In genomic region chr15:73110246-73110645, GRCh38 we compare ENCODE assay signal across 15 cellular contexts. TPM values are rescaled to one million over a fixed set of nuclear protein-coding genes. Genes with fewer than 3 reads are reported as not detected.
A peak's percentile ranks its signal among the peaks of the same experiment; 100 is the strongest.
DNase-seq lines count a peak whose midpoint lies in the region; ATAC-seq, FAIRE-seq and TF ChIP-seq lines count a peak whose summit lies in the region.
"Had no signal": no experiment of that assay in that cellular context is flagged by ENCODE, and none has a peak within 500 bp of the region (broad histone marks: within the 10 kb centered on the region; RNA-seq: fewer than 3 reads in every experiment).

No MANE protein-coding gene starts in this region.

- H3K4me3 ChIP-seq in hepatocyte (peak overlapping the region; percentile 9), mucosa of rectum (ENCODE audit: low read length in 2 of 2) (peak overlapping the region; percentile 32 to 46), smooth muscle cell (peak overlapping the region; percentile 11)
- H3K4me3 ChIP-seq: BLaER1 treated with 17β-estradiol and CSF1 and Interleukin-3, amounts not matched to agents 10 nM and 100 nM had no signal

- H3K27me3 ChIP-seq in hepatocyte = no peaks in the 10 kb centered on the region
- H3K27me3 ChIP-seq in mucosa of rectum (ENCODE audit: control insufficient read depth in 2 of 2, insufficient read depth in 2 of 2, low read length in 2 of 2) = no peaks in the 10 kb centered on the region
- no peaks in the 10 kb centered on the region for H3K27me3 ChIP-seq in smooth muscle cell (ENCODE audit: low read depth)
- H3K27me3 ChIP-seq: BLaER1 treated with 17β-estradiol and CSF1 and Interleukin-3, amounts not matched to agents 10 nM and 100 nM had no signal

- TF ChIP-seq CTCF in hepatocyte (IDR thresholded peaks at IDR 0.05; ENCODE audit: poor library complexity) (no peak), smooth muscle cell (IDR thresholded peaks at IDR 0.05; ENCODE audit: borderline replicate concordance, insufficient read depth, poor library complexity, severe bottlenecking) (no peak), GM13977 (IDR thresholded peaks at IDR 0.05; ENCODE audit: extremely low read depth, insufficient read depth, missing control alignments) (no peak)

- H3K79me2 ChIP-seq in hepatocyte (peaks cover 72% of the 10 kb centered on the region), smooth muscle cell (ENCODE audit: low read depth) (no peaks in the 10 kb centered on the region)

- H3K4me1 ChIP-seq in hepatocyte (ENCODE audit: insufficient read depth) (peaks cover 14% of the 10 kb centered on the region), mucosa of rectum (ENCODE audit: control insufficient read depth in 2 of 2, insufficient read depth in 2 of 2, low read length in 2 of 2) (peaks cover 15 to 17% of the 10 kb centered on the region in 2 donors), smooth muscle cell (ENCODE audit: low read depth) (no peaks in the 10 kb centered on the region)

- H3K9ac ChIP-seq in mucosa of rectum (ENCODE audit: low read depth in 1 of 2, low read length in 2 of 2) (no peak overlapping the region), smooth muscle cell (ENCODE audit: low read depth) (no peak overlapping the region)
- H3K9ac ChIP-seq: BLaER1 treated with 17β-estradiol and CSF1 and Interleukin-3, amounts not matched to agents 10 nM and 100 nM had no signal

- no peaks in the 10 kb centered on the region for H3K9me2 ChIP-seq in hepatocyte (replicated peaks; ENCODE audit: insufficient read depth)

- no peaks in the 10 kb centered on the region for H3K27me3 Mint-ChIP-seq in effector memory CD8-positive, alpha-beta T cell
- peaks cover 19% of the 10 kb centered on the region for H3K27me3 Mint-ChIP-seq in activated T-helper 2 cell treated with anti-CD3 and anti-CD28 coated beads, Interferon-gamma antibody, Interleukin-2, Interleukin-4, amounts not matched to agents 10 μg/mL and 5 μg/mL and 100 μg/mL, durations not matched to agents 14 hours and 24 hours and 36 hours (ENCODE audit: low read depth)

- intact Hi-C loops in activated T-helper 2 cell treated with anti-CD3 and anti-CD28 coated beads, Interferon-gamma antibody, Interleukin-2, Interleukin-4, amounts not matched to agents 10 μg/mL and 5 μg/mL and 100 μg/mL, durations not matched to agents 14 hours and 24 hours and 36 hours (cut with micrococcal nuclease) = no loop called here

- peak; percentile 71 for FAIRE-seq in colon (lab: Jason Lieb, UNC)
- FAIRE-seq: GM18507, H54, HepG2 had no signal

- H4K20me1 ChIP-seq in hepatocyte (ENCODE audit: insufficient read depth, poor library complexity, severe bottlenecking) = no peaks in the 10 kb centered on the region
- peaks cover 8% of the 10 kb centered on the region for H4K20me1 ChIP-seq in smooth muscle cell (ENCODE audit: low read depth)
- H4K20me1 ChIP-seq: BLaER1 treated with 17β-estradiol and CSF1 and Interleukin-3, amounts not matched to agents 10 nM and 100 nM had no signal

- no peaks in the 10 kb centered on the region for H3K9me3 Mint-ChIP-seq in effector memory CD8-positive, alpha-beta T cell
- H3K9me3 Mint-ChIP-seq in activated T-helper 2 cell treated with anti-CD3 and anti-CD28 coated beads, Interferon-gamma antibody, Interleukin-2, Interleukin-4, amounts not matched to agents 10 μg/mL and 5 μg/mL and 100 μg/mL, durations not matched to agents 14 hours and 24 hours and 36 hours = no peaks in the 10 kb centered on the region

- no peak overlapping the region for H3K27ac Mint-ChIP-seq in effector memory CD8-positive, alpha-beta T cell
- H3K27ac Mint-ChIP-seq in activated T-helper 2 cell treated with anti-CD3 and anti-CD28 coated beads, Interferon-gamma antibody, Interleukin-2, Interleukin-4, amounts not matched to agents 10 μg/mL and 5 μg/mL and 100 μg/mL, durations not matched to agents 14 hours and 24 hours and 36 hours = no peak overlapping the region
- H3K27ac Mint-ChIP-seq: CD4-positive, CD25-positive, alpha-beta regulatory T cell had no signal

- WGBS in hepatocyte (ENCODE audit: low lambda C conversion rate, missing lambda C conversion rate) = 57% methylated on average over 1 of the region's 1 CpG
- WGBS in smooth muscle cell (ENCODE audit: low lambda C conversion rate) = 94% methylated on average over 1 of the region's 1 CpG

- DNase-seq in hepatocyte (ENCODE audit: low spot score) = no peak
- DNase-seq in smooth muscle cell (lab: John Stamatoyannopoulos, UW; ENCODE audit: unreplicated experiment) = no peak
- DNase-seq in effector memory CD8-positive, alpha-beta T cell = no peak
- DNase-seq in anterior cingulate cortex (lab: John Stamatoyannopoulos, UW) = no peak
- DNase-seq in activated T-helper 2 cell treated with anti-CD3 and anti-CD28 coated beads, Interferon-gamma antibody, Interleukin-2, Interleukin-4, amounts not matched to agents 10 μg/mL and 5 μg/mL and 100 μg/mL, durations not matched to agents 14 hours and 24 hours and 36 hours (ENCODE audit: low spot score) = no peak
- no peak for DNase-seq in GM13977 (ENCODE audit: low spot score)
- DNase-seq: ACHN; CD4-positive, CD25-positive, alpha-beta regulatory T cell had no signal

- H3K4me3 Mint-ChIP-seq in effector memory CD8-positive, alpha-beta T cell = no peak overlapping the region
- no peak overlapping the region for H3K4me3 Mint-ChIP-seq in activated T-helper 2 cell treated with anti-CD3 and anti-CD28 coated beads, Interferon-gamma antibody, Interleukin-2, Interleukin-4, amounts not matched to agents 10 μg/mL and 5 μg/mL and 100 μg/mL, durations not matched to agents 14 hours and 24 hours and 36 hours (ENCODE audit: low read depth)
- H3K4me3 Mint-ChIP-seq: CD4-positive, CD25-positive, alpha-beta regulatory T cell had no signal

- no peaks in the 10 kb centered on the region for H3F3A ChIP-seq in smooth muscle cell (ENCODE audit: low read depth)

- H3K27ac ChIP-seq in hepatocyte = peak overlapping the region; percentile 92
- no peak overlapping the region for H3K27ac ChIP-seq in mucosa of rectum (ENCODE audit: low read depth in 2 of 2, low read length in 2 of 2)
- no peak overlapping the region for H3K27ac ChIP-seq in smooth muscle cell (ENCODE audit: low read depth)
- H3K27ac ChIP-seq: BLaER1 treated with 17β-estradiol and CSF1 and Interleukin-3, amounts not matched to agents 10 nM and 100 nM had no signal

- H3K36me3 Mint-ChIP-seq in effector memory CD8-positive, alpha-beta T cell (ENCODE audit: insufficient read depth) = no peaks in the 10 kb centered on the region
- H3K36me3 Mint-ChIP-seq in activated T-helper 2 cell treated with anti-CD3 and anti-CD28 coated beads, Interferon-gamma antibody, Interleukin-2, Interleukin-4, amounts not matched to agents 10 μg/mL and 5 μg/mL and 100 μg/mL, durations not matched to agents 14 hours and 24 hours and 36 hours (ENCODE audit: low read depth) = no peaks in the 10 kb centered on the region
- H3K36me3 Mint-ChIP-seq: CD4-positive, CD25-positive, alpha-beta regulatory T cell had no signal

- in situ Hi-C loops in GM13977 (cut with MboI; ENCODE audit: low pct_unique_long_range_greater_than_20kb, low sequenced_read_pairs, unreplicated experiment) = no loop called here

- no peaks in the 10 kb centered on the region for H3K36me3 ChIP-seq in hepatocyte (replicated peaks; ENCODE audit: insufficient read depth, low read depth)
- no peaks in the 10 kb centered on the region for H3K36me3 ChIP-seq in mucosa of rectum (ENCODE audit: control insufficient read depth in 2 of 2, insufficient read depth in 2 of 2, low read length in 2 of 2)
- no peaks in the 10 kb centered on the region for H3K36me3 ChIP-seq in smooth muscle cell (ENCODE audit: low read depth)
- H3K36me3 ChIP-seq: BLaER1 treated with 17β-estradiol and CSF1 and Interleukin-3, amounts not matched to agents 10 nM and 100 nM had no signal

- ATAC-seq in effector memory CD8-positive, alpha-beta T cell (replicated peaks) = no peak
- ATAC-seq: HCT116, HepG2 had no signal

- peak overlapping the region; percentile 71 for H3K4me2 ChIP-seq in hepatocyte
- H3K4me2 ChIP-seq in smooth muscle cell = no peak overlapping the region
- H3K4me2 ChIP-seq: BLaER1 treated with 17β-estradiol and CSF1 and Interleukin-3, amounts not matched to agents 10 nM and 100 nM had no signal

- peaks cover 2 to 3% of the 10 kb centered on the region in 2 donors for H3K4me1 Mint-ChIP-seq in effector memory CD8-positive, alpha-beta T cell (ENCODE audit: low read depth in 2 of 2)
- no peaks in the 10 kb centered on the region for H3K4me1 Mint-ChIP-seq in activated T-helper 2 cell treated with anti-CD3 and anti-CD28 coated beads, Interferon-gamma antibody, Interleukin-2, Interleukin-4, amounts not matched to agents 10 μg/mL and 5 μg/mL and 100 μg/mL, durations not matched to agents 14 hours and 24 hours and 36 hours (ENCODE audit: low read depth)
- H3K4me1 Mint-ChIP-seq: CD4-positive, CD25-positive, alpha-beta regulatory T cell had no signal

- no peaks in the 10 kb centered on the region for H3K9me3 ChIP-seq in hepatocyte (ENCODE audit: low read depth)
- H3K9me3 ChIP-seq in mucosa of rectum (ENCODE audit: control insufficient read depth in 2 of 2, low read length in 2 of 2) = no peaks in the 10 kb centered on the region
- no peaks in the 10 kb centered on the region for H3K9me3 ChIP-seq in smooth muscle cell (replicated peaks; ENCODE audit: low read depth)
- H3K9me3 ChIP-seq: BLaER1 treated with 17β-estradiol and CSF1 and Interleukin-3, amounts not matched to agents 10 nM and 100 nM had no signal

- H2AFZ ChIP-seq in hepatocyte (peak overlapping the region; percentile 38), smooth muscle cell (ENCODE audit: low read depth) (no peak overlapping the region)

RNA-seq across cellular contexts. Expression of gene NEO1, which starts 58.0 kb away (rescaled TPM):
- total RNA-seq in hepatocyte = 52.8 and 64.0 TPM in 2 replicates
- polyA plus RNA-seq in hepatocyte = 32.2 and 39.1 TPM in 2 replicates
- 20.9 and 21.8 TPM in 2 replicates for total RNA-seq in smooth muscle cell
- 4.9 and 7.1 TPM in 2 replicates for polyA plus RNA-seq in smooth muscle cell
- total RNA-seq in activated T-helper 2 cell treated with anti-CD3 and anti-CD28 coated beads, Interferon-gamma antibody, Interleukin-2, Interleukin-4, amounts not matched to agents 10 μg/mL and 5 μg/mL and 100 μg/mL, durations not matched to agents 14 hours and 24 hours and 36 hours = 9.8 and 12.5 TPM in 2 replicates
